ENCODE assay signal across 17 cellular contexts in the genomic region with DNA sequence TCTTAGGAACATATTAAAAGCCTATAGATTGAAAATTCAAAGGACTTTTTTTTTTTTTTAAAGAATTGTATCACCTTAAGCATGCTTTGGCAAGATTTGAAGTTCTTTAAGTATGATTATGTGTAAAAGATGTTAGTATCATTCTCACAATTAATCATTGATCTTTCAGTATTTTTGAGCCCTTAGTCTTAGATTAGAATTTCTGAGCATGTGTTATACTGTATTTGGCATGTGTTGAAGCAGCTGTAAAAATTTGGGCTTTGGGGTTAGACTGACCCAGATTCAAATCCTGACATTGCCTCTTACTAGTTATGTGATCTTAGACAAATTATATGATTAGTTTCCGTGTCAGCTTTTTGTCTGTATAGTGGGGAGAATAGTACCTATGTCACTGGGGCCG. TPM values are rescaled to one million over a fixed set of nuclear protein-coding genes. Genes with fewer than 3 reads are reported as not detected.
DNase-seq lines count a peak whose midpoint lies in the region; ATAC-seq, FAIRE-seq and TF ChIP-seq lines count a peak whose summit lies in the region.
"Had no signal": no experiment of that assay in that cellular context is flagged by ENCODE, and none has a peak within 500 bp of the region (broad histone marks: within the 10 kb centered on the region; RNA-seq: fewer than 3 reads in every experiment).

No MANE protein-coding gene starts in this region.

- no peak for DNase-seq in HepG2 (ENCODE audit: low spot score)
- DNase-seq in right lobe of liver, result no peak
- no peak for DNase-seq in T-helper 17 cell
- no peak for DNase-seq in glutamatergic neuron
- DNase-seq in DMS79 (lab: John Stamatoyannopoulos, UW), result no peak
- DNase-seq in CD4-positive, alpha-beta T cell, result no peak
- DNase-seq: DMS79 treated with DMSO at 0.1 percent for 48 hours, H7, HFFc6, KG1, NCI-H1436, NCI-H1930, NCI-H226, NCI-H524, SHP77 treated with DMSO at 0.1 percent for 48 hours had no signal

- TF ChIP-seq CTCF in HepG2 (CRISPR knock-in tag; IDR thresholded peaks at IDR 0.05), result no peak
- TF ChIP-seq CTCF in right lobe of liver (IDR thresholded peaks at IDR 0.05), result no peak
- no peak for TF ChIP-seq CTCF in glutamatergic neuron (IDR thresholded peaks at IDR 0.05; ENCODE audit: partially characterized antibody, unreplicated experiment)
- TF ChIP-seq CTCF in CD4-positive, alpha-beta T cell (IDR thresholded peaks at IDR 0.05), result no peak

- H3K9me3 ChIP-seq in HepG2 (ENCODE audit: low read length), result no peaks in the 10 kb centered on the region
- no peaks in the 10 kb centered on the region for H3K9me3 ChIP-seq in right lobe of liver
- H3K9me3 ChIP-seq in T-helper 17 cell (ENCODE audit: control insufficient read depth, low read length, poor library complexity, severe bottlenecking), result no peaks in the 10 kb centered on the region
- H3K9me3 ChIP-seq in CD4-positive, alpha-beta T cell (ENCODE audit: control insufficient read depth, low read length), result no peaks in the 10 kb centered on the region
- H3K9me3 ChIP-seq: BLaER1 treated with 17β-estradiol and CSF1 and Interleukin-3, amounts not matched to agents 10 nM and 100 nM had no signal

- POLR2A ChIA-PET in HepG2 (lab: Yijun Ruan, JAX), result interaction anchor here (1.5 kb wide), 1 partner anchor 38 kb away, joined by 4 read pairs; no protein-coding TSS in a partner anchor
- POLR2A ChIA-PET in CD4-positive, alpha-beta T cell (lab: Charles Lee), result no interaction called here

- H2AFZ ChIP-seq in HepG2 (ENCODE audit: low read length), result no peak overlapping the region

- H3K27ac Mint-ChIP-seq in T-helper 17 cell (no peak overlapping the region), glutamatergic neuron (ENCODE audit: unreplicated experiment) (peak overlapping the region; percentile 36)
- no peak overlapping the region for H3K27ac Mint-ChIP-seq in CD4-positive, alpha-beta T cell

- no peak for ATAC-seq in HepG2
- no peak for ATAC-seq in right lobe of liver
- ATAC-seq in T-helper 17 cell, result no peak
- ATAC-seq in HG03039 (IDR thresholded peaks at IDR 0.05; ENCODE audit: unreplicated experiment), result no peak
- no peak for ATAC-seq in CD4-positive, alpha-beta T cell (ENCODE audit: poor library complexity)

- H3K4me1 Mint-ChIP-seq in T-helper 17 cell (peaks cover 66% of the 10 kb centered on the region), glutamatergic neuron (ENCODE audit: low read depth, unreplicated experiment) (peaks cover 33% of the 10 kb centered on the region)
- H3K4me1 Mint-ChIP-seq in CD4-positive, alpha-beta T cell (ENCODE audit: low read depth), result peaks cover 82% of the 10 kb centered on the region

- no peaks in the 10 kb centered on the region for H3K9me3 Mint-ChIP-seq in glutamatergic neuron (ENCODE audit: unreplicated experiment)
- H3K9me3 Mint-ChIP-seq in CD4-positive, alpha-beta T cell, result no peaks in the 10 kb centered on the region
- H3K9me3 Mint-ChIP-seq: HFFc6 had no signal

- no peak overlapping the region for H3K9ac ChIP-seq in HepG2 (ENCODE audit: insufficient read depth, low read depth, low read length)
- H3K9ac ChIP-seq: BLaER1 treated with 17β-estradiol and CSF1 and Interleukin-3, amounts not matched to agents 10 nM and 100 nM had no signal

- WGBS in HepG2 (ENCODE audit: low lambda C conversion rate), result 97% methylated on average over 2 of the region's 2 CpGs
- 79% methylated on average over 2 of the region's 2 CpGs for WGBS in right lobe of liver (ENCODE audit: insufficient coverage, low coverage, low lambda C conversion rate, missing lambda C conversion rate)

- CTCF ChIA-PET in HepG2 (lab: Yijun Ruan, JAX; ENCODE audit: low intra/inter-chr PET ratio, low total read pairs), result no interaction called here
- CTCF ChIA-PET in CD4-positive, alpha-beta T cell (lab: Charles Lee), result interaction anchor here (1.2 to 1.8 kb wide), 2 partner anchors 8 to 18 kb away, joined by 4 read pairs; no protein-coding TSS in a partner anchor

- no peaks in the 10 kb centered on the region; a peak in 1 of 5 replicates for H3K36me3 ChIP-seq in HepG2 (replicated peaks in 1 of 2; ENCODE audit: control insufficient read depth in 1 of 2, insufficient read depth in 2 of 2, low read length in 2 of 2)
- H3K36me3 ChIP-seq in right lobe of liver, result no peaks in the 10 kb centered on the region

- TF ChIP-seq EP300 in HepG2 (IDR thresholded peaks at IDR 0.05; ENCODE audit: low read depth in 2 of 2, low read length in 2 of 2) (no peak), HepG2 (CRISPR knock-in tag; IDR thresholded peaks at IDR 0.05; ENCODE audit: borderline replicate concordance) (no peak)

- no peak for FAIRE-seq in HepG2 (lab: Jason Lieb, UNC)

- intact Hi-C loops in HepG2 (cut with micrococcal nuclease; ENCODE audit: unreplicated experiment), result no loop called here
- intact Hi-C loops in right lobe of liver (cut with DNase I), result no loop called here
- intact Hi-C loops in CD4-positive, alpha-beta T cell (cut with DNase I, micrococcal nuclease), result no loop called here

- H3K27me3 Mint-ChIP-seq in T-helper 17 cell, result no peaks in the 10 kb centered on the region
- H3K27me3 Mint-ChIP-seq in glutamatergic neuron (ENCODE audit: unreplicated experiment), result no peaks in the 10 kb centered on the region
- H3K27me3 Mint-ChIP-seq in CD4-positive, alpha-beta T cell, result no peaks in the 10 kb centered on the region

- TF ChIP-seq POLR2A in HepG2 (IDR thresholded peaks at IDR 0.05; ENCODE audit: insufficient read depth in 1 of 2, low read depth in 2 of 2, low read length in 2 of 2) (no peak), right lobe of liver (IDR thresholded peaks at IDR 0.05) (no peak)

- H3K27me3 ChIP-seq in HepG2 (ENCODE audit: control insufficient read depth in 1 of 2, insufficient read depth in 2 of 2, low read length in 2 of 2) (no peaks in the 10 kb centered on the region), right lobe of liver (no peaks in the 10 kb centered on the region)
- H3K27me3 ChIP-seq in CD4-positive, alpha-beta T cell (ENCODE audit: control insufficient read depth, insufficient read depth, low read length), result no peaks in the 10 kb centered on the region
- H3K27me3 ChIP-seq: BLaER1 treated with 17β-estradiol and CSF1 and Interleukin-3, amounts not matched to agents 10 nM and 100 nM had no signal

- in situ Hi-C loops in HepG2 (cut with HindIII; ENCODE audit: extremely low pct_ligation_motif_present, low pct_unique_long_range_greater_than_20kb), result no loop called here

- H3K4me1 ChIP-seq in HepG2 (ENCODE audit: insufficient read depth, low read length) (peaks cover 48% of the 10 kb centered on the region), right lobe of liver (peaks cover 0 to 15% (median 0%) of the 10 kb centered on the region in 4 donors)

- TF ChIP-seq RAD21 in HepG2 (CRISPR knock-in tag; IDR thresholded peaks at IDR 0.05), result no peak

- H3K27ac ChIP-seq in HepG2 (ENCODE audit: extremely low read length, insufficient read depth, low read length) (no peak overlapping the region), right lobe of liver (no peak overlapping the region)
- H3K27ac ChIP-seq in CD4-positive, alpha-beta T cell (ENCODE audit: low read depth, low read length), result no peak overlapping the region
- H3K27ac ChIP-seq: BLaER1 treated with 17β-estradiol and CSF1 and Interleukin-3, amounts not matched to agents 10 nM and 100 nM had no signal

- no peak overlapping the region for H3K4me2 ChIP-seq in HepG2 (ENCODE audit: low read depth, low read length)

- H4K20me1 ChIP-seq in HepG2 (ENCODE audit: insufficient read depth, low read length), result peaks cover 29% of the 10 kb centered on the region

- no TSS peak for BruUV-seq in HepG2 (replicated peaks; lab: Mats Ljungman, UMichigan)

- H3K79me2 ChIP-seq in HepG2 (ENCODE audit: insufficient read depth, low read length), result peaks cover 97% of the 10 kb centered on the region

- H3K4me3 Mint-ChIP-seq in T-helper 17 cell (peak overlapping the region; percentile 15), glutamatergic neuron (ENCODE audit: unreplicated experiment) (no peak overlapping the region)
- no peak overlapping the region for H3K4me3 Mint-ChIP-seq in CD4-positive, alpha-beta T cell
- H3K4me3 Mint-ChIP-seq: HFFc6 had no signal

- H3K36me3 Mint-ChIP-seq in T-helper 17 cell (ENCODE audit: low read depth) (no peaks in the 10 kb centered on the region), glutamatergic neuron (ENCODE audit: unreplicated experiment) (no peaks in the 10 kb centered on the region)
- peaks cover 4% of the 10 kb centered on the region for H3K36me3 Mint-ChIP-seq in CD4-positive, alpha-beta T cell (ENCODE audit: low read depth)

- H3K4me3 ChIP-seq in HepG2 (replicated peaks in 1 of 3; ENCODE audit: insufficient read depth in 1 of 3, low read depth in 2 of 3, low read length in 3 of 3), result no peak overlapping the region
- H3K4me3 ChIP-seq in right lobe of liver, result no peak overlapping the region
- H3K4me3 ChIP-seq: BLaER1 treated with 17β-estradiol and CSF1 and Interleukin-3, amounts not matched to agents 10 nM and 100 nM had no signal

RNA-seq across cellular contexts. Expression of gene OXSR1, which starts 6.3 kb away (rescaled TPM):
- total RNA-seq in HepG2 (2016; rRNA removed; fragmentation: Illumina TruSeq; extraction: Trizol) (32.6 and 41.1 TPM in 2 replicates), right lobe of liver (10 to 100 TPM; 12.0 to 20.3 (median 15.2) TPM), T-helper 17 cell (10 to 100 TPM; 39.8 to 51.9 TPM), glutamatergic neuron (ENCODE audit: unreplicated experiment) (80.7 TPM)
- total RNA-seq in HepG2 (2016; cell fraction: cytosol; rRNA removed; fragmentation: Illumina TruSeq; extraction: Trizol; ENCODE audit: low read depth), result 7.6 TPM in 2 replicates
- total RNA-seq in HepG2 (2016; cell fraction: insoluble cytoplasmic fraction; rRNA removed; fragmentation: Illumina TruSeq; extraction: Trizol), result 32.9 and 39.8 TPM in 2 replicates
- 12.8 and 14.5 TPM in 2 replicates for total RNA-seq in HepG2 (2016; cell fraction: membrane; rRNA removed; fragmentation: Illumina TruSeq; extraction: Trizol)
- 30.2 and 32.6 TPM in 2 replicates for total RNA-seq in HepG2 (2016; cell fraction: nucleus; rRNA removed; fragmentation: Illumina TruSeq; extraction: Trizol)
- 25.9 and 27.4 TPM in 2 replicates for polyA plus RNA-seq in HepG2 (2011; rRNA removed)
- 18.5 and 23.3 TPM in 2 replicates for polyA plus RNA-seq in HepG2 (2011; cell fraction: cytosol; rRNA removed)
- 19.5 and 22.8 TPM in 2 replicates for polyA plus RNA-seq in HepG2 (2011; cell fraction: nucleus; rRNA removed)
- polyA plus RNA-seq in HepG2 (2012), result 23.1 and 31.4 TPM in 2 replicates
- 1.5 and 1.6 TPM in 2 replicates for polyA plus RNA-seq in HepG2 (2016; cell fraction: cytosol; fragmentation: Illumina TruSeq; extraction: Trizol; ENCODE audit: low read depth)
- polyA plus RNA-seq in HepG2 (2016; cell fraction: insoluble cytoplasmic fraction; fragmentation: Illumina TruSeq; extraction: Trizol; ENCODE audit: low read depth), result 33.9 and 36.3 TPM in 2 replicates
- polyA plus RNA-seq in HepG2 (2016; cell fraction: membrane; fragmentation: Illumina TruSeq; extraction: Trizol; ENCODE audit: low read depth), result 5.4 and 5.9 TPM in 2 replicates
- 31.5 and 34.6 TPM in 2 replicates for polyA plus RNA-seq in HepG2 (2016; cell fraction: nucleus; fragmentation: Illumina TruSeq; extraction: Trizol; ENCODE audit: insufficient read depth, low read depth)
- polyA minus RNA-seq in HepG2 (2011; rRNA and poly(A)+ RNA removed; ENCODE audit: low replicate concordance), result 36.3 and 49.0 TPM in 2 replicates
- polyA minus RNA-seq in HepG2 (2011; cell fraction: cytosol; rRNA and poly(A)+ RNA removed), result 26.2 and 26.9 TPM in 2 replicates
- polyA minus RNA-seq in HepG2 (2011; cell fraction: nucleus; rRNA and poly(A)+ RNA removed), result 37.9 and 47.6 TPM in 2 replicates
- 10 to 100 TPM; 28.3 to 30.3 TPM for total RNA-seq in CD4-positive, alpha-beta T cell

RNA-seq across cellular contexts. Expression of gene MYD88, which starts 33.2 kb away (rescaled TPM):
- total RNA-seq in HepG2 (2016; rRNA removed; fragmentation: Illumina TruSeq; extraction: Trizol), result 7.6 and 14.5 TPM in 2 replicates
- total RNA-seq in HepG2 (2016; cell fraction: cytosol; rRNA removed; fragmentation: Illumina TruSeq; extraction: Trizol; ENCODE audit: low read depth), result 2.5 and 3.5 TPM in 2 replicates
- total RNA-seq in HepG2 (2016; cell fraction: insoluble cytoplasmic fraction; rRNA removed; fragmentation: Illumina TruSeq; extraction: Trizol), result 7.2 and 14.6 TPM in 2 replicates
- total RNA-seq in HepG2 (2016; cell fraction: membrane; rRNA removed; fragmentation: Illumina TruSeq; extraction: Trizol), result 6.0 and 6.5 TPM in 2 replicates
- total RNA-seq in HepG2 (2016; cell fraction: nucleus; rRNA removed; fragmentation: Illumina TruSeq; extraction: Trizol), result 9.8 and 11.0 TPM in 2 replicates
- 32.7 and 36.6 TPM in 2 replicates for polyA plus RNA-seq in HepG2 (2011; rRNA removed)
- 31.0 and 32.2 TPM in 2 replicates for polyA plus RNA-seq in HepG2 (2011; cell fraction: cytosol; rRNA removed)
- 53.7 and 60.9 TPM in 2 replicates for polyA plus RNA-seq in HepG2 (2011; cell fraction: nucleus; rRNA removed)
- polyA plus RNA-seq in HepG2 (2012), result 19.9 and 22.6 TPM in 2 replicates
- polyA plus RNA-seq in HepG2 (2016; cell fraction: cytosol; fragmentation: Illumina TruSeq; extraction: Trizol; ENCODE audit: low read depth), result 2.8 and 2.9 TPM in 2 replicates
- 51.1 and 57.2 TPM in 2 replicates for polyA plus RNA-seq in HepG2 (2016; cell fraction: insoluble cytoplasmic fraction; fragmentation: Illumina TruSeq; extraction: Trizol; ENCODE audit: low read depth)
- 9.0 and 9.6 TPM in 2 replicates for polyA plus RNA-seq in HepG2 (2016; cell fraction: membrane; fragmentation: Illumina TruSeq; extraction: Trizol; ENCODE audit: low read depth)
- 48.1 and 53.6 TPM in 2 replicates for polyA plus RNA-seq in HepG2 (2016; cell fraction: nucleus; fragmentation: Illumina TruSeq; extraction: Trizol; ENCODE audit: insufficient read depth, low read depth)
- polyA minus RNA-seq in HepG2 (2011; rRNA and poly(A)+ RNA removed; ENCODE audit: low replicate concordance), result 15.6 and 54.6 TPM in 2 replicates
- polyA minus RNA-seq in HepG2 (2011; cell fraction: cytosol; rRNA and poly(A)+ RNA removed), result 19.7 and 21.8 TPM in 2 replicates
- polyA minus RNA-seq in HepG2 (2011; cell fraction: nucleus; rRNA and poly(A)+ RNA removed), result 13.9 and 15.8 TPM in 2 replicates
- total RNA-seq in right lobe of liver, result 10 to 100 TPM; 24.3 to 57.3 (median 37.0) TPM
- 10 to 100 TPM; 44.0 to 45.5 TPM for total RNA-seq in T-helper 17 cell
- total RNA-seq in glutamatergic neuron (ENCODE audit: unreplicated experiment), result 58.0 TPM
- 10 to 100 TPM; 26.9 to 27.2 TPM for total RNA-seq in CD4-positive, alpha-beta T cell

RNA-seq across cellular contexts. Expression of gene ACAA1, which starts 34.7 kb away (rescaled TPM):
- total RNA-seq in HepG2 (2016; rRNA removed; fragmentation: Illumina TruSeq; extraction: Trizol), result 60.8 and 107 TPM in 2 replicates
- total RNA-seq in HepG2 (2016; cell fraction: cytosol; rRNA removed; fragmentation: Illumina TruSeq; extraction: Trizol; ENCODE audit: low read depth), result 27.5 and 27.8 TPM in 2 replicates
- 63.4 and 105 TPM in 2 replicates for total RNA-seq in HepG2 (2016; cell fraction: insoluble cytoplasmic fraction; rRNA removed; fragmentation: Illumina TruSeq; extraction: Trizol)
- total RNA-seq in HepG2 (2016; cell fraction: membrane; rRNA removed; fragmentation: Illumina TruSeq; extraction: Trizol), result 52.7 and 55.5 TPM in 2 replicates
- total RNA-seq in HepG2 (2016; cell fraction: nucleus; rRNA removed; fragmentation: Illumina TruSeq; extraction: Trizol), result 75.4 and 87.9 TPM in 2 replicates
- 188 and 221 TPM in 2 replicates for polyA plus RNA-seq in HepG2 (2011; rRNA removed)
- polyA plus RNA-seq in HepG2 (2011; cell fraction: cytosol; rRNA removed), result 169 and 202 TPM in 2 replicates
- polyA plus RNA-seq in HepG2 (2011; cell fraction: nucleus; rRNA removed), result 588 and 662 TPM in 2 replicates
- 125 and 170 TPM in 2 replicates for polyA plus RNA-seq in HepG2 (2012)
- polyA plus RNA-seq in HepG2 (2016; cell fraction: cytosol; fragmentation: Illumina TruSeq; extraction: Trizol; ENCODE audit: low read depth), result 44.3 and 47.9 TPM in 2 replicates
- polyA plus RNA-seq in HepG2 (2016; cell fraction: insoluble cytoplasmic fraction; fragmentation: Illumina TruSeq; extraction: Trizol; ENCODE audit: low read depth), result 240 and 247 TPM in 2 replicates
- 62.9 and 66.6 TPM in 2 replicates for polyA plus RNA-seq in HepG2 (2016; cell fraction: membrane; fragmentation: Illumina TruSeq; extraction: Trizol; ENCODE audit: low read depth)
- polyA plus RNA-seq in HepG2 (2016; cell fraction: nucleus; fragmentation: Illumina TruSeq; extraction: Trizol; ENCODE audit: insufficient read depth, low read depth), result 290 and 311 TPM in 2 replicates
- 57.0 and 213 TPM in 2 replicates for polyA minus RNA-seq in HepG2 (2011; rRNA and poly(A)+ RNA removed; ENCODE audit: low replicate concordance)
- 80.2 and 80.3 TPM in 2 replicates for polyA minus RNA-seq in HepG2 (2011; cell fraction: cytosol; rRNA and poly(A)+ RNA removed)
- polyA minus RNA-seq in HepG2 (2011; cell fraction: nucleus; rRNA and poly(A)+ RNA removed), result 241 and 244 TPM in 2 replicates
- total RNA-seq in right lobe of liver, result 100 to 1,000 TPM; 192 to 441 (median 309) TPM
- total RNA-seq in T-helper 17 cell, result 10 to 100 TPM; 78.2 to 79.3 TPM
- total RNA-seq in glutamatergic neuron (ENCODE audit: unreplicated experiment), result 89.8 TPM
- total RNA-seq in CD4-positive, alpha-beta T cell, result 10 to 100 TPM; 56.4 to 58.9 TPM
